Comparison of ENCODE assay signal across 20 cellular contexts in genomic region chr3:188832961-188833615, GRCh38.
DNase-seq lines count a peak whose midpoint lies in the region; TF ChIP-seq lines count a peak whose summit lies in the region.
"Had no signal": no experiment of that assay in that cellular context is flagged by ENCODE, and none has a peak within 500 bp of the region (broad histone marks: within the 10 kb centered on the region; RNA-seq: fewer than 3 reads in every experiment).

No MANE protein-coding gene starts in this region.

- no peak overlapping the region for H2AFZ ChIP-seq in trophoblast cell (ENCODE audit: insufficient read depth, low read length, poor library complexity)
- H2AFZ ChIP-seq in osteoblast (ENCODE audit: low read length) = no peak overlapping the region

- H3K4me1 Mint-ChIP-seq in glutamatergic neuron (ENCODE audit: low read depth, unreplicated experiment) = no peaks in the 10 kb centered on the region

- H4K91ac ChIP-seq in trophoblast cell (ENCODE audit: low read depth, low read length) = no peak overlapping the region

- no peak overlapping the region for H3K4ac ChIP-seq in trophoblast cell (ENCODE audit: low read depth, low read length)

- no peak overlapping the region for H3K4me3 ChIP-seq in AG10803 (ENCODE audit: low read length)
- no peak overlapping the region for H3K4me3 ChIP-seq in esophagus (ENCODE audit: low read depth in 1 of 2, low read length in 2 of 2)
- no peak overlapping the region for H3K4me3 ChIP-seq in trophoblast cell (ENCODE audit: low read depth, low read length)
- no peak overlapping the region for H3K4me3 ChIP-seq in osteoblast (ENCODE audit: insufficient read depth, low read length)
- H3K4me3 ChIP-seq: lower lobe of right lung had no signal

- no peaks in the 10 kb centered on the region for H3K79me1 ChIP-seq in trophoblast cell (ENCODE audit: low read length)

- no peak overlapping the region for H2BK12ac ChIP-seq in trophoblast cell (ENCODE audit: low read length)

- H2BK5ac ChIP-seq in trophoblast cell (ENCODE audit: low read depth, low read length, poor library complexity) = no peak overlapping the region

- WGBS in esophagus, 2 donors = 46 to 50% methylated on average over 4 of the region's 4 CpGs
- WGBS in trophoblast cell (ENCODE audit: extremely low coverage, insufficient coverage, insufficient read length) = no CpG with 5 or more reads among the region's 4 CpGs

- no peaks in the 10 kb centered on the region for H3K9me3 Mint-ChIP-seq in glutamatergic neuron (ENCODE audit: unreplicated experiment)
- H3K9me3 Mint-ChIP-seq: activated CD4-positive, alpha-beta T cell treated with anti-CD3 and anti-CD28 coated beads, Interleukin-2, amount 10 ng/mL, durations not matched to agents 24 days and 14 days; activated T-cell treated with anti-CD3 and anti-CD28 coated beads, Interleukin-2, amount 50 U/mL, for 24 hours; H9; nephron had no signal

- no peak overlapping the region for H2AK5ac ChIP-seq in trophoblast cell (ENCODE audit: low read length)

- no peak overlapping the region for H3K14ac ChIP-seq in trophoblast cell (ENCODE audit: low read length)

- H3K23ac ChIP-seq in trophoblast cell (ENCODE audit: low read length) = no peak overlapping the region

- H3K4me3 Mint-ChIP-seq in glutamatergic neuron (ENCODE audit: unreplicated experiment) = no peak overlapping the region
- H3K4me3 Mint-ChIP-seq: activated CD4-positive, alpha-beta T cell treated with anti-CD3 and anti-CD28 coated beads, Interleukin-2, amount 10 ng/mL, durations not matched to agents 24 days and 14 days; activated T-cell treated with anti-CD3 and anti-CD28 coated beads, Interleukin-2, amount 50 U/mL, for 24 hours; H9; nephron had no signal

- H3K79me2 ChIP-seq in trophoblast cell (ENCODE audit: control insufficient read depth, insufficient read depth, low read length, poor library complexity) (no peaks in the 10 kb centered on the region), osteoblast (ENCODE audit: insufficient read depth, low read length) (no peaks in the 10 kb centered on the region)

- no peak overlapping the region for H4K8ac ChIP-seq in trophoblast cell (ENCODE audit: low read depth, low read length)

- H3K4me2 ChIP-seq in trophoblast cell (ENCODE audit: low read length) = no peak overlapping the region
- H3K4me2 ChIP-seq in osteoblast (ENCODE audit: insufficient read depth, low read length) = no peak overlapping the region

- H3K27ac ChIP-seq in esophagus (ENCODE audit: low read depth in 2 of 2, low read length in 1 of 2) (peak overlapping the region; percentile 57 to 72), trophoblast cell (ENCODE audit: low read depth, low read length) (no peak overlapping the region), osteoblast (ENCODE audit: low read depth, low read length) (no peak overlapping the region)
- H3K27ac ChIP-seq: lower lobe of right lung had no signal

- H3K27me3 ChIP-seq in esophagus (ENCODE audit: control insufficient read depth in 1 of 2, insufficient read depth in 2 of 2, low read length in 2 of 2) (no peaks in the 10 kb centered on the region), trophoblast cell (ENCODE audit: insufficient read depth, low read length) (no peaks in the 10 kb centered on the region), osteoblast (ENCODE audit: insufficient read depth, low read length) (no peaks in the 10 kb centered on the region)

- H3K9me3 ChIP-seq in esophagus (ENCODE audit: control insufficient read depth in 2 of 2, insufficient read depth in 1 of 2, low read depth in 1 of 2, low read length in 1 of 2) = no peaks in the 10 kb centered on the region
- no peaks in the 10 kb centered on the region for H3K9me3 ChIP-seq in trophoblast cell (ENCODE audit: insufficient read depth, low read depth, low read length)
- no peaks in the 10 kb centered on the region for H3K9me3 ChIP-seq in osteoblast (ENCODE audit: low read depth, low read length)
- H3K9me3 ChIP-seq: lower lobe of right lung had no signal

- no peak overlapping the region for H4K12ac ChIP-seq in trophoblast cell (ENCODE audit: low read depth, low read length)

- TF ChIP-seq CTCF in AG10803 (conservative IDR thresholded peaks at IDR 0.05; ENCODE audit: low read length) = no peak
- TF ChIP-seq CTCF in glutamatergic neuron (IDR thresholded peaks at IDR 0.05; ENCODE audit: partially characterized antibody, unreplicated experiment) = no peak
- TF ChIP-seq CTCF in osteoblast (IDR thresholded peaks at IDR 0.05; ENCODE audit: extremely low read depth, low read depth, low read length) = no peak

- DNase-seq in AG10803 (ENCODE audit: low read depth) (peak; percentile 44), M059J (ENCODE audit: low read depth) (peak; percentile 15), trophoblast cell (peak; percentile 89 to 96), activated gamma-delta T cell (lab: John Stamatoyannopoulos, UW) (no peak), glutamatergic neuron (no peak), osteoblast (ENCODE audit: insufficient read length, low spot score, missing footprints) (no peak)
- DNase-seq in stimulated activated CD4-positive, alpha-beta T cell treated with anti-CD3 and anti-CD28 coated beads, Interleukin-4, amount 100 ng/mL, for 1 hour = no peak
- DNase-seq: activated CD4-positive, alpha-beta T cell treated with anti-CD3 and anti-CD28 coated beads, Interleukin-2, amount 10 ng/mL, durations not matched to agents 24 days and 14 days; activated T-cell treated with anti-CD3 and anti-CD28 coated beads, Interleukin-2, amount 50 U/mL, for 24 hours; dermis blood vessel endothelial cell; H9; head of caudate nucleus; KBM-7; lower lobe of right lung; NCI-H146; NCI-H526 treated with DMSO at 0.1 percent for 48 hours; substantia nigra; T-helper 9 cell had no signal

- H4K20me1 ChIP-seq in osteoblast (ENCODE audit: insufficient read depth, low read length) = peaks cover 8% of the 10 kb centered on the region

- H3K27ac Mint-ChIP-seq in glutamatergic neuron (ENCODE audit: unreplicated experiment) = no peak overlapping the region
- H3K27ac Mint-ChIP-seq: activated CD4-positive, alpha-beta T cell treated with anti-CD3 and anti-CD28 coated beads, Interleukin-2, amount 10 ng/mL, durations not matched to agents 24 days and 14 days; activated T-cell treated with anti-CD3 and anti-CD28 coated beads, Interleukin-2, amount 50 U/mL, for 24 hours; H9; nephron had no signal

- H2BK120ac ChIP-seq in trophoblast cell (ENCODE audit: insufficient read depth, low read length, poor library complexity) = no peak overlapping the region

- H3K36me3 ChIP-seq in esophagus (ENCODE audit: control insufficient read depth in 2 of 2, insufficient read depth in 2 of 2, low read length in 1 of 2) = no peaks in the 10 kb centered on the region
- no peaks in the 10 kb centered on the region for H3K36me3 ChIP-seq in trophoblast cell (ENCODE audit: control insufficient read depth in 1 of 2, insufficient read depth in 2 of 2, low read length in 2 of 2)
- no peaks in the 10 kb centered on the region for H3K36me3 ChIP-seq in osteoblast (ENCODE audit: insufficient read depth, low read length)
- H3K36me3 ChIP-seq: lower lobe of right lung had no signal

- H3K36me3 Mint-ChIP-seq in glutamatergic neuron (ENCODE audit: unreplicated experiment) = no peaks in the 10 kb centered on the region

- H3K9ac ChIP-seq in trophoblast cell (ENCODE audit: low read length) = no peak overlapping the region

- no peaks in the 10 kb centered on the region for H3K27me3 Mint-ChIP-seq in glutamatergic neuron (ENCODE audit: unreplicated experiment)
- H3K27me3 Mint-ChIP-seq: activated CD4-positive, alpha-beta T cell treated with anti-CD3 and anti-CD28 coated beads, Interleukin-2, amount 10 ng/mL, durations not matched to agents 24 days and 14 days; activated T-cell treated with anti-CD3 and anti-CD28 coated beads, Interleukin-2, amount 50 U/mL, for 24 hours had no signal

- H3K18ac ChIP-seq in trophoblast cell (ENCODE audit: low read length) = no peak overlapping the region

- H3K4me1 ChIP-seq in esophagus (ENCODE audit: control insufficient read depth in 2 of 2, insufficient read depth in 2 of 2, low read length in 1 of 2) (peaks cover 0 to 2% of the 10 kb centered on the region in 2 donors), trophoblast cell (ENCODE audit: control insufficient read depth in 1 of 2, insufficient read depth in 2 of 2, low read length in 2 of 2) (peaks cover 0 to 3% of the 10 kb centered on the region in 2 experiments), osteoblast (ENCODE audit: insufficient read depth, low read length) (peaks cover 4% of the 10 kb centered on the region)

Comparison
In these comparisons a context has a peak if more than half of its experiments do, and no peak if none do; other contexts are left out.
1. DNase-seq: peak in AG10803 (single experiment), M059J (single experiment) and trophoblast cell (2 of 2); none in activated gamma-delta T cell (single experiment), stimulated activated CD4-positive, alpha-beta T cell treated with anti-CD3 and anti-CD28 coated beads, Interleukin-4, amount 100 ng/mL, for 1 hour (single experiment), glutamatergic neuron (single experiment) and osteoblast (single experiment).
2. H3K27ac ChIP-seq: peak in esophagus (2 of 2); none in trophoblast cell (single experiment) and osteoblast (single experiment).